In genomic region chr4:176443117-176443516, GRCh38 we compare ENCODE assay signal across 11 cellular contexts.
DNase-seq lines count a peak whose midpoint lies in the region; ATAC-seq, FAIRE-seq and TF ChIP-seq lines count a peak whose summit lies in the region.
"Had no signal": no experiment of that assay in that cellular context is flagged by ENCODE, and none has a peak within 500 bp of the region (broad histone marks: within the 10 kb centered on the region; RNA-seq: fewer than 3 reads in every experiment).

No MANE protein-coding gene starts in this region.

- H3K4me1 ChIP-seq in SJSA1 (replicated peaks) = peaks cover 35% of the 10 kb centered on the region
- no peaks in the 10 kb centered on the region for H3K4me1 ChIP-seq in kidney (ENCODE audit: control insufficient read depth in 1 of 2, insufficient read depth in 1 of 2, low read depth in 1 of 2, low read length in 2 of 2)
- H3K4me1 ChIP-seq: right atrium auricular region had no signal

- H3K27ac ChIP-seq in SJSA1 = peak overlapping the region; percentile 59
- H3K27ac ChIP-seq in kidney (ENCODE audit: low read depth in 2 of 2, low read length in 2 of 2) = no peak overlapping the region
- H3K27ac ChIP-seq: right atrium auricular region had no signal

- intact Hi-C loops in kidney (cut with DNase I) = no loop called here

- no peak for FAIRE-seq in kidney (lab: Jason Lieb, UNC)

- H3K4me3 ChIP-seq in SJSA1 (no peak overlapping the region), kidney (ENCODE audit: low read length in 2 of 2) (no peak overlapping the region)
- H3K4me3 ChIP-seq: right atrium auricular region had no signal

- TF ChIP-seq CTCF in kidney (IDR thresholded peaks at IDR 0.05; ENCODE audit: borderline replicate concordance, extremely low read depth, insufficient read depth) = no peak

- no peaks in the 10 kb centered on the region for H3K36me3 ChIP-seq in SJSA1
- no peaks in the 10 kb centered on the region for H3K36me3 ChIP-seq in kidney (ENCODE audit: control insufficient read depth in 1 of 2, insufficient read depth in 2 of 2, low read length in 2 of 2)
- H3K36me3 ChIP-seq: right atrium auricular region had no signal

- DNase-seq in HCEC 1CT (peak; percentile 92), SJSA1 (ENCODE audit: low read depth in 1 of 2, low spot score in 2 of 2) (peak in 1 of 2 experiments; percentile 73), fibroblast of peridontal ligament (ENCODE audit: extremely low read depth) (peak; percentile 98), stromal cell of bone marrow (ENCODE audit: low read depth) (peak; percentile 88), kidney (no peak), T1000 (lab: John Stamatoyannopoulos, UW) (no peak)
- DNase-seq: activated CD8-positive, alpha-beta memory T cell treated with anti-CD3 and anti-CD28 coated beads, Interleukin-2, amount 50 U/mL, for 4 hours; MV-4-11; NCI-H2227 treated with DMSO at 0.1 percent for 48 hours had no signal

- H3K9me3 ChIP-seq in SJSA1 (replicated peaks) (no peaks in the 10 kb centered on the region), kidney (ENCODE audit: control insufficient read depth in 1 of 2, low read length in 2 of 2) (no peaks in the 10 kb centered on the region)
- H3K9me3 ChIP-seq: right atrium auricular region had no signal

- no peak for ATAC-seq in GM21723 (IDR thresholded peaks at IDR 0.05; ENCODE audit: unreplicated experiment)

- H3K27me3 ChIP-seq in SJSA1 (replicated peaks) = no peaks in the 10 kb centered on the region
- H3K27me3 ChIP-seq: right atrium auricular region had no signal

- no peak overlapping the region for H3K9ac ChIP-seq in kidney (ENCODE audit: low read length in 2 of 2)

Comparison
In these comparisons a context has a peak if more than half of its experiments do, and no peak if none do; other contexts are left out.
1. DNase-seq: peak in HCEC 1CT (single experiment), fibroblast of peridontal ligament (single experiment) and stromal cell of bone marrow (single experiment); none in kidney (single experiment) and T1000 (single experiment).